In genomic region chr1:30171956-30172694, GRCh38 we compare ENCODE assay signal across 2 cellular contexts.
TF ChIP-seq lines count a peak whose summit lies in the region.

No MANE protein-coding gene starts in this region.

TF ChIP-seq in GM23338, 12 proteins besides CTCF, POLR2A, EP300 and RAD21 (continued from another document):
- TF ChIP-seq ZNF462 (CRISPR knock-in tag; IDR thresholded peaks at IDR 0.05) (no peak), REST (IDR thresholded peaks at IDR 0.05; ENCODE audit: unreplicated experiment) (no peak), ETS1 (IDR thresholded peaks at IDR 0.05) (no peak), CREB1 (CRISPR knock-in tag; IDR thresholded peaks at IDR 0.05; ENCODE audit: low read depth) (no peak), ZNF114 (CRISPR knock-in tag; IDR thresholded peaks at IDR 0.05) (no peak)

TF ChIP-seq in H1, 55 proteins besides CTCF, POLR2A, EP300 and RAD21 (continued from another document):
- no peak for TF ChIP-seq CHD7 (IDR thresholded peaks at IDR 0.05; ENCODE audit: insufficient replicate concordance, low read length)
- TF ChIP-seq CHD1 (IDR thresholded peaks at IDR 0.05; ENCODE audit: low read depth, low read length): no peak
